In genomic region chr19:38224014-38224862, GRCh38 we compare ENCODE assay signal across 1 cellular context.
TF ChIP-seq lines count a peak whose summit lies in the region.

DPF1 (minus strand) TSS chr19:38224222; CDS start chr19:38224142, 80 bp downstream.

TF ChIP-seq in SK-N-SH, 30 proteins besides CTCF, POLR2A, EP300 and RAD21 (continued from another document):
- TF ChIP-seq, protein P1, sequence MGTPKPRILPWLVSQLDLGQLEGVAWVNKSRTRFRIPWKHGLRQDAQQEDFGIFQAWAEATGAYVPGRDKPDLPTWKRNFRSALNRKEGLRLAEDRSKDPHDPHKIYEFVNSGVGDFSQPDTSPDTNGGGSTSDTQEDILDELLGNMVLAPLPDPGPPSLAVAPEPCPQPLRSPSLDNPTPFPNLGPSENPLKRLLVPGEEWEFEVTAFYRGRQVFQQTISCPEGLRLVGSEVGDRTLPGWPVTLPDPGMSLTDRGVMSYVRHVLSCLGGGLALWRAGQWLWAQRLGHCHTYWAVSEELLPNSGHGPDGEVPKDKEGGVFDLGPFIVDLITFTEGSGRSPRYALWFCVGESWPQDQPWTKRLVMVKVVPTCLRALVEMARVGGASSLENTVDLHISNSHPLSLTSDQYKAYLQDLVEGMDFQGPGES (IDR thresholded peaks at IDR 0.05; ENCODE audit: low read depth, low read length), result no peak
- TF ChIP-seq FOSL2 (IDR thresholded peaks at IDR 0.05; ENCODE audit: borderline replicate concordance, low read depth), result no peak
- TF ChIP-seq, protein P2, sequence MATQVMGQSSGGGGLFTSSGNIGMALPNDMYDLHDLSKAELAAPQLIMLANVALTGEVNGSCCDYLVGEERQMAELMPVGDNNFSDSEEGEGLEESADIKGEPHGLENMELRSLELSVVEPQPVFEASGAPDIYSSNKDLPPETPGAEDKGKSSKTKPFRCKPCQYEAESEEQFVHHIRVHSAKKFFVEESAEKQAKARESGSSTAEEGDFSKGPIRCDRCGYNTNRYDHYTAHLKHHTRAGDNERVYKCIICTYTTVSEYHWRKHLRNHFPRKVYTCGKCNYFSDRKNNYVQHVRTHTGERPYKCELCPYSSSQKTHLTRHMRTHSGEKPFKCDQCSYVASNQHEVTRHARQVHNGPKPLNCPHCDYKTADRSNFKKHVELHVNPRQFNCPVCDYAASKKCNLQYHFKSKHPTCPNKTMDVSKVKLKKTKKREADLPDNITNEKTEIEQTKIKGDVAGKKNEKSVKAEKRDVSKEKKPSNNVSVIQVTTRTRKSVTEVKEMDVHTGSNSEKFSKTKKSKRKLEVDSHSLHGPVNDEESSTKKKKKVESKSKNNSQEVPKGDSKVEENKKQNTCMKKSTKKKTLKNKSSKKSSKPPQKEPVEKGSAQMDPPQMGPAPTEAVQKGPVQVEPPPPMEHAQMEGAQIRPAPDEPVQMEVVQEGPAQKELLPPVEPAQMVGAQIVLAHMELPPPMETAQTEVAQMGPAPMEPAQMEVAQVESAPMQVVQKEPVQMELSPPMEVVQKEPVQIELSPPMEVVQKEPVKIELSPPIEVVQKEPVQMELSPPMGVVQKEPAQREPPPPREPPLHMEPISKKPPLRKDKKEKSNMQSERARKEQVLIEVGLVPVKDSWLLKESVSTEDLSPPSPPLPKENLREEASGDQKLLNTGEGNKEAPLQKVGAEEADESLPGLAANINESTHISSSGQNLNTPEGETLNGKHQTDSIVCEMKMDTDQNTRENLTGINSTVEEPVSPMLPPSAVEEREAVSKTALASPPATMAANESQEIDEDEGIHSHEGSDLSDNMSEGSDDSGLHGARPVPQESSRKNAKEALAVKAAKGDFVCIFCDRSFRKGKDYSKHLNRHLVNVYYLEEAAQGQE (IDR thresholded peaks at IDR 0.05; ENCODE audit: low read depth, low read length), result no peak
